In genomic region chr21:44454747-44455523, GRCh38 we compare ENCODE assay signal across 8 cellular contexts. TPM values are rescaled to one million over a fixed set of nuclear protein-coding genes. Genes with fewer than 3 reads are reported as not detected.
A peak's percentile ranks its signal among the peaks of the same experiment; 100 is the strongest.
DNase-seq lines count a peak whose midpoint lies in the region; ATAC-seq, FAIRE-seq and TF ChIP-seq lines count a peak whose summit lies in the region.

Gene LRRC3, plus strand, starts transcription at chr21:44455510. Its CDS starts 1,135 bp downstream, at chr21:44456645.

- H3K27me3 Mint-ChIP-seq in T-helper 2 cell treated with Interferon-gamma antibody and Interleukin-4, amounts not matched to agents 5 μg/mL and 100 μg/mL, for 36 hours (ENCODE audit: low read depth) = peaks cover 23% of the 10 kb centered on the region

- peak within 1 kb of the TSS; percentile 41 for H3K27ac Mint-ChIP-seq in T-helper 2 cell treated with Interferon-gamma antibody and Interleukin-4, amounts not matched to agents 5 μg/mL and 100 μg/mL, for 36 hours

- no peak within 1 kb of the TSS for H3K27ac ChIP-seq in iPS-18a (ENCODE audit: low read length)
- no peak within 1 kb of the TSS for H3K27ac ChIP-seq in small intestine (ENCODE audit: low read depth in 1 of 2, low read length in 1 of 2)

- H3K9ac ChIP-seq in ES-I3 (ENCODE audit: low read depth, low read length) (peak within 1 kb of the TSS; percentile 70; the same call in 1 of the 2 replicates), iPS-18a (ENCODE audit: low read length) (no peak within 1 kb of the TSS)

- in situ Hi-C loops in astrocyte of the spinal cord (cut with HindIII; ENCODE audit: low sequenced_read_pairs) = no loop called here

- peaks cover 24% of the 10 kb centered on the region for H3K9me3 Mint-ChIP-seq in T-helper 2 cell treated with Interferon-gamma antibody and Interleukin-4, amounts not matched to agents 5 μg/mL and 100 μg/mL, for 36 hours

- 8 to 11% (median 10%) methylated on average over 17 to 45 of the region's 45 CpGs for WGBS in small intestine, 3 donors

- no peaks in the 10 kb centered on the region for H3K36me3 Mint-ChIP-seq in T-helper 2 cell treated with Interferon-gamma antibody and Interleukin-4, amounts not matched to agents 5 μg/mL and 100 μg/mL, for 36 hours (ENCODE audit: low read depth)

- FAIRE-seq in small intestine (lab: Jason Lieb, UNC) = no peak

- H3K4me3 ChIP-seq in astrocyte of the spinal cord (ENCODE audit: low read depth, low read length) = peak within 1 kb of the TSS; percentile 42
- H3K4me3 ChIP-seq in iPS-18a (ENCODE audit: low read length) = peak within 1 kb of the TSS; percentile 60
- H3K4me3 ChIP-seq in small intestine (ENCODE audit: low read depth in 1 of 2, low read length in 2 of 2) = peak within 1 kb of the TSS; percentile 64

- peak within 1 kb of the TSS; percentile 73 for H3K4me3 Mint-ChIP-seq in T-helper 2 cell treated with Interferon-gamma antibody and Interleukin-4, amounts not matched to agents 5 μg/mL and 100 μg/mL, for 36 hours

- peaks cover 3% of the 10 kb centered on the region for H3K4me1 Mint-ChIP-seq in T-helper 2 cell treated with Interferon-gamma antibody and Interleukin-4, amounts not matched to agents 5 μg/mL and 100 μg/mL, for 36 hours (ENCODE audit: low read depth)

- no peak for TF ChIP-seq CTCF in astrocyte of the spinal cord (IDR thresholded peaks at IDR 0.05; ENCODE audit: low read depth, low read length)

- peak; percentile 63 for DNase-seq in LoVo (ENCODE audit: low spot score)
- peak; percentile 60 for DNase-seq in T-helper 2 cell treated with Interferon-gamma antibody and Interleukin-4, amounts not matched to agents 5 μg/mL and 100 μg/mL, for 36 hours (ENCODE audit: low spot score)
- peak; percentile 66 for DNase-seq in astrocyte of the spinal cord (ENCODE audit: low read depth, low spot score)
- peak; percentile 80 for DNase-seq in small intestine

- no peaks in the 10 kb centered on the region; the same call in 1 of the 2 replicates for H3K9me3 ChIP-seq in ES-I3 (ENCODE audit: control insufficient read depth, insufficient read depth, low read length)
- H3K9me3 ChIP-seq in iPS-18a (ENCODE audit: control insufficient read depth, low read depth, low read length) = no peaks in the 10 kb centered on the region
- H3K9me3 ChIP-seq in small intestine (ENCODE audit: control insufficient read depth, low read depth) = no peaks in the 10 kb centered on the region

- H3K27me3 ChIP-seq in iPS-18a (ENCODE audit: control insufficient read depth, insufficient read depth, low read length) (peaks cover 6% of the 10 kb centered on the region), small intestine (ENCODE audit: control insufficient read depth in 2 of 2, insufficient read depth in 2 of 2, low read length in 2 of 2) (peaks cover 0 to 4% of the 10 kb centered on the region in 2 donors)

- no peak for ATAC-seq in HG03521 (IDR thresholded peaks at IDR 0.05; ENCODE audit: unreplicated experiment)
- ATAC-seq in GM19023 (IDR thresholded peaks at IDR 0.05; ENCODE audit: unreplicated experiment) = no peak

- H3K4me1 ChIP-seq in ES-I3 (ENCODE audit: insufficient read depth, low read length) (no peaks in the 10 kb centered on the region; the same call in 1 of the 2 replicates), iPS-18a (ENCODE audit: control insufficient read depth, low read depth, low read length) (no peaks in the 10 kb centered on the region), small intestine (ENCODE audit: control insufficient read depth in 2 of 2, insufficient read depth in 1 of 2, low read depth in 1 of 2, low read length in 1 of 2) (peaks cover 0 to 2% of the 10 kb centered on the region in 2 donors)

- H3K36me3 ChIP-seq in ES-I3 (ENCODE audit: insufficient read depth, low read length) = no peaks in the 10 kb centered on the region
- no peaks in the 10 kb centered on the region for H3K36me3 ChIP-seq in iPS-18a (ENCODE audit: control insufficient read depth, low read depth, low read length)
- H3K36me3 ChIP-seq in small intestine (ENCODE audit: control insufficient read depth in 2 of 2, insufficient read depth in 2 of 2, low read length in 2 of 2) = no peaks in the 10 kb centered on the region

RNA-seq across cellular contexts. Expression of gene LRRC3, which starts in this region (rescaled TPM):
- polyA plus RNA-seq in small intestine = 1 to 10 TPM in 1 of 3 donors, under 1 TPM in 2; 0.22 to 2.1 (median 0.54) TPM
